Comparison of ENCODE assay signal across 8 cellular contexts in genomic region chr18:23586249-23587196, GRCh38. TPM values are rescaled to one million over a fixed set of nuclear protein-coding genes. Genes with fewer than 3 reads are reported as not detected.
DNase-seq lines count a peak whose midpoint lies in the region; ATAC-seq lines count a peak whose summit lies in the region.

TSS of gene NPC1 (minus strand) at chr18:23586506. CDS start at chr18:23586343, 163 bp downstream.

- peaks cover 9% of the 10 kb centered on the region for H3K79me1 ChIP-seq in mesendoderm (ENCODE audit: low read length)

- WGBS in mesendoderm (ENCODE audit: extremely low coverage, insufficient coverage, low lambda C conversion rate) = no CpG with 5 or more reads among the region's 95 CpGs

- H3K4ac ChIP-seq in mesendoderm (ENCODE audit: low read depth, low read length) = peak within 1 kb of the TSS; percentile 92

- no peak within 1 kb of the TSS for H2AK5ac ChIP-seq in mesendoderm (ENCODE audit: low read length)

- peaks cover 2% of the 10 kb centered on the region for H3K4me1 ChIP-seq in mesendoderm (ENCODE audit: control insufficient read depth, low read depth, low read length)

- peak within 1 kb of the TSS; percentile 100 for H3K27ac ChIP-seq in mesendoderm (ENCODE audit: low read depth, low read length)

- ATAC-seq in GM19468 (IDR thresholded peaks at IDR 0.05; ENCODE audit: extremely low read depth, unreplicated experiment) = peak; percentile 97
- peak; percentile 84 for ATAC-seq in effector memory CD8-positive, alpha-beta T cell (replicated peaks)

- peaks cover 2% of the 10 kb centered on the region for H3K36me3 ChIP-seq in mesendoderm (ENCODE audit: control insufficient read depth, insufficient read depth, low read length)

- peak within 1 kb of the TSS; percentile 94 for H3K9ac ChIP-seq in mesendoderm (ENCODE audit: low read length)

- peak within 1 kb of the TSS; percentile 98 for H3K56ac ChIP-seq in mesendoderm (ENCODE audit: low read length)

- H3K9me3 Mint-ChIP-seq in effector memory CD8-positive, alpha-beta T cell = no peaks in the 10 kb centered on the region

- peak within 1 kb of the TSS; percentile 94 for H3K4me2 ChIP-seq in mesendoderm (ENCODE audit: low read length)

- H3K36me3 Mint-ChIP-seq in effector memory CD8-positive, alpha-beta T cell (ENCODE audit: insufficient read depth) = peaks cover 33% of the 10 kb centered on the region

- H3K27me3 Mint-ChIP-seq in effector memory CD8-positive, alpha-beta T cell = no peaks in the 10 kb centered on the region

- peak within 1 kb of the TSS; percentile 92 to 93 for H3K4me3 Mint-ChIP-seq in effector memory CD8-positive, alpha-beta T cell

- H2BK120ac ChIP-seq in mesendoderm (ENCODE audit: low read depth, low read length) = no peak within 1 kb of the TSS

- H3K4me1 Mint-ChIP-seq in effector memory CD8-positive, alpha-beta T cell (ENCODE audit: low read depth in 2 of 2) = peaks cover 33 to 38% of the 10 kb centered on the region in 2 donors

- H2BK5ac ChIP-seq in mesendoderm (ENCODE audit: low read length) = peak within 1 kb of the TSS; percentile 88

- no peaks in the 10 kb centered on the region for H3K27me3 ChIP-seq in mesendoderm (ENCODE audit: insufficient read depth, low read length, poor library complexity)

- H3K23ac ChIP-seq in mesendoderm (ENCODE audit: low read length) = no peak within 1 kb of the TSS

- H3K27ac Mint-ChIP-seq in effector memory CD8-positive, alpha-beta T cell = peak within 1 kb of the TSS; percentile 89 to 96

- H4K5ac ChIP-seq in mesendoderm (ENCODE audit: low read length) = no peak within 1 kb of the TSS

- H4K8ac ChIP-seq in mesendoderm (ENCODE audit: low read depth, low read length) = peak within 1 kb of the TSS; percentile 82

- peak; percentile 93 for DNase-seq in COR-L47 (lab: John Stamatoyannopoulos, UW)
- peak; percentile 94 for DNase-seq in HS-5 (ENCODE audit: low read depth)
- peak; percentile 86 to 92 for DNase-seq in NOMO-1 (lab: John Stamatoyannopoulos, UW; ENCODE audit: unreplicated experiment in 2 of 2)
- peak; percentile 80 to 81 for DNase-seq in activated CD8-positive, alpha-beta memory T cell treated with anti-CD3 and anti-CD28 coated beads for 4 hours (ENCODE audit: low read depth in 2 of 2)
- peak; percentile 89 to 92 (median 91) for DNase-seq in effector memory CD8-positive, alpha-beta T cell
- peak; percentile 98 for DNase-seq in mesendoderm
- peak; percentile 81 for DNase-seq in stimulated activated CD8-positive, alpha-beta memory T cell treated with anti-CD3 and anti-CD28 coated beads, Interleukin-15, amount 100 ng/mL, for 1 hour (ENCODE audit: low read depth)

- H3K4me3 ChIP-seq in mesendoderm (ENCODE audit: low read length) = peak within 1 kb of the TSS; percentile 86

- H2BK15ac ChIP-seq in mesendoderm (replicated peaks; ENCODE audit: low read depth) = no peak within 1 kb of the TSS

- H3K18ac ChIP-seq in mesendoderm (ENCODE audit: low read length) = peak within 1 kb of the TSS; percentile 99

- H3K79me2 ChIP-seq in mesendoderm (ENCODE audit: control insufficient read depth, insufficient read depth, low read length) = peaks cover 36% of the 10 kb centered on the region

RNA-seq across cellular contexts. Expression of gene NPC1, which starts in this region (rescaled TPM):
- polyA plus RNA-seq in mesendoderm (2013, experiment 1 of 2) = 30.5 TPM
- polyA plus RNA-seq in mesendoderm (2013, experiment 2 of 2) = 29.1 TPM

Comparison
In these comparisons a context has a peak if more than half of its experiments do, and no peak if none do; other contexts are left out.
1. Peak in every context shown above with its lines: DNase-seq, ATAC-seq, H3K4me3 ChIP-seq and H3K27ac ChIP-seq.